20 cellular contexts compared by ENCODE assay signal in the genomic region with DNA sequence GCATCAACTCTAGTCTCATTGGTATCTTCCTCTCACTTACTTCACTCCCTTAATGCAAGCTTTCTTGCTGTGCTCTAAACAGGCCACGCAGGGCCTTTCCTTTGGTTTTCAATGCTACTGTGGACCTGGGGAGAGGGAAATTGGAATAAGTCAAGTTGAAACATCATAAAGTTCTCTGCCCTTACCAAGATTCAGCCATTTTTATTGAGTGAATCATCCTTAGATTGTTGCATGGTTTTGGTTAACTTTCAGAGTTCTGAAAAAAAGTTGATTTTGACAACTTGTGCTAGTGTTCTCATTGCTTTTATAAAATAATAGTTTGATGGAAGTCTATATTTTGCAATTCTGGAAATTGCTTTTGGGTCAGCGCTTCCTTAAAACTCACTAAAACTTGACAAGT.
"Had no signal": no experiment of that assay in that cellular context is flagged by ENCODE, and none has a peak within 500 bp of the region (broad histone marks: within the 10 kb centered on the region; RNA-seq: fewer than 3 reads in every experiment).

No MANE protein-coding gene starts in this region.

- H3K4me1 Mint-ChIP-seq: activated CD8-positive, alpha-beta memory T cell treated with anti-CD3 and anti-CD28 coated beads, Interleukin-2, amount 10 ng/mL, durations not matched to agents 7 days and 5 days; activated naive CD4-positive, alpha-beta T cell treated with anti-CD3 and anti-CD28 coated beads, Interleukin-2, amount 50 U/mL, for 24 hours; central memory CD8-positive, alpha-beta T cell had no signal

- H3K4me3 Mint-ChIP-seq: activated CD4-positive, alpha-beta memory T cell treated with anti-CD3 and anti-CD28 coated beads for 36 hours; activated CD8-positive, alpha-beta memory T cell treated with anti-CD3 and anti-CD28 coated beads, Interleukin-2, amount 10 ng/mL, durations not matched to agents 7 days and 5 days; activated naive CD4-positive, alpha-beta T cell treated with anti-CD3 and anti-CD28 coated beads, Interleukin-2, amount 50 U/mL, for 24 hours; brain; central memory CD8-positive, alpha-beta T cell; natural killer cell treated with Interleukin-12 subunit alpha and Interleukin-12 subunit beta and Interleukin-15 and Interleukin-18, amount 100 ng/mL, for 72 hours; T-cell had no signal

- H3K36me3 ChIP-seq: adrenal gland, transverse colon, WERI-Rb-1 had no signal

- H3K27ac ChIP-seq: adrenal gland, skin epidermis, transverse colon, WERI-Rb-1 had no signal

- H3K36me3 Mint-ChIP-seq: activated CD4-positive, alpha-beta memory T cell treated with anti-CD3 and anti-CD28 coated beads for 36 hours; activated CD8-positive, alpha-beta memory T cell treated with anti-CD3 and anti-CD28 coated beads, Interleukin-2, amount 10 ng/mL, durations not matched to agents 7 days and 5 days; activated naive CD4-positive, alpha-beta T cell treated with anti-CD3 and anti-CD28 coated beads, Interleukin-2, amount 50 U/mL, for 24 hours; brain; natural killer cell treated with Interleukin-12 subunit alpha and Interleukin-12 subunit beta and Interleukin-15 and Interleukin-18, amount 100 ng/mL, for 72 hours; T-cell had no signal

- H3K27me3 ChIP-seq: adrenal gland, transverse colon had no signal

- H3K9me3 ChIP-seq: adrenal gland, transverse colon had no signal

- H3K27ac Mint-ChIP-seq: activated CD4-positive, alpha-beta memory T cell treated with anti-CD3 and anti-CD28 coated beads for 36 hours; activated CD8-positive, alpha-beta memory T cell treated with anti-CD3 and anti-CD28 coated beads, Interleukin-2, amount 10 ng/mL, durations not matched to agents 7 days and 5 days; activated naive CD4-positive, alpha-beta T cell treated with anti-CD3 and anti-CD28 coated beads, Interleukin-2, amount 50 U/mL, for 24 hours; natural killer cell treated with Interleukin-12 subunit alpha and Interleukin-12 subunit beta and Interleukin-15 and Interleukin-18, amount 100 ng/mL, for 72 hours; T-cell had no signal

- H3K9me3 Mint-ChIP-seq: activated CD4-positive, alpha-beta memory T cell treated with anti-CD3 and anti-CD28 coated beads for 36 hours; activated naive CD4-positive, alpha-beta T cell treated with anti-CD3 and anti-CD28 coated beads, Interleukin-2, amount 50 U/mL, for 24 hours; T-cell had no signal

- H3K4me3 ChIP-seq: adrenal gland, skin epidermis, transverse colon had no signal

- DNase-seq: activated CD4-positive, alpha-beta memory T cell treated with anti-CD3 and anti-CD28 coated beads for 36 hours; activated CD8-positive, alpha-beta memory T cell treated with anti-CD3 and anti-CD28 coated beads, Interleukin-2, amount 10 ng/mL, durations not matched to agents 7 days and 5 days; activated T-cell treated with anti-CD3 and anti-CD28 coated beads, Interleukin-2, amount 50 U/mL, for 1 hour; adrenal gland; cortex of kidney; effector CD8-positive, alpha-beta T cell; glutamatergic neuron; hypothalamus; kidney glomerular epithelial cell; left ventricle myocardium superior; stimulated activated naive CD8-positive, alpha-beta T cell treated with anti-CD3 and anti-CD28 coated beads, Interleukin-15, Interleukin-2, amounts not matched to agents 100 U/mL and 50 U/mL, for 24 hours; T-cell; T1000; transverse colon; WERI-Rb-1 had no signal

- H3K27me3 Mint-ChIP-seq: activated CD8-positive, alpha-beta memory T cell treated with anti-CD3 and anti-CD28 coated beads, Interleukin-2, amount 10 ng/mL, durations not matched to agents 7 days and 5 days; brain; central memory CD8-positive, alpha-beta T cell; natural killer cell treated with Interleukin-12 subunit alpha and Interleukin-12 subunit beta and Interleukin-15 and Interleukin-18, amount 100 ng/mL, for 72 hours had no signal

- H3K4me1 ChIP-seq: adrenal gland, transverse colon had no signal
